In the genomic region with DNA sequence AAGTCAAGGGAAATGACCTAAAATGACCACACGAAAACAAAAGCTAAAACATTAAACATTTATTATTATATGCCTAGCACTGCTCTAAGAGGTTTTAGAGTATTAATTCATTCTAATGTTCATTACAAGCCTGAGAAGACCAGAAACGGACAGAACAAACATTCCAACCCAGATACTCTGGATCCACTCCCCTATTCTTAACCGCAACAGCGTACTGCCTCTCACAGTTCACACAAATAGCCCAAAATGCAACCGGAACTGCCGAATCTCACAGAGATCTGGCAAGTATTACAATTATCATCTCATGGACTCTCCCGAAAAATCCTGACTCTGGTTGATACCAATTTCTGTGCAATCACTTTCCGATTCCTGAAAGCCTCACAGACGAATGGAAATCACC, we compare ENCODE assay signal across 1 cellular context.
TF ChIP-seq lines count a peak whose summit lies in the region.

No MANE protein-coding gene starts in this region.

TF ChIP-seq in SK-N-SH, 30 proteins besides CTCF, POLR2A, EP300 and RAD21 (continued from another document):
- TF ChIP-seq, protein P1, sequence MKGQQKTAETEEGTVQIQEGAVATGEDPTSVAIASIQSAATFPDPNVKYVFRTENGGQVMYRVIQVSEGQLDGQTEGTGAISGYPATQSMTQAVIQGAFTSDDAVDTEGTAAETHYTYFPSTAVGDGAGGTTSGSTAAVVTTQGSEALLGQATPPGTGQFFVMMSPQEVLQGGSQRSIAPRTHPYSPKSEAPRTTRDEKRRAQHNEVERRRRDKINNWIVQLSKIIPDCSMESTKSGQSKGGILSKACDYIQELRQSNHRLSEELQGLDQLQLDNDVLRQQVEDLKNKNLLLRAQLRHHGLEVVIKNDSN (IDR thresholded peaks at IDR 0.05; ENCODE audit: borderline replicate concordance, low read depth) = no peak
- TF ChIP-seq, protein P2, sequence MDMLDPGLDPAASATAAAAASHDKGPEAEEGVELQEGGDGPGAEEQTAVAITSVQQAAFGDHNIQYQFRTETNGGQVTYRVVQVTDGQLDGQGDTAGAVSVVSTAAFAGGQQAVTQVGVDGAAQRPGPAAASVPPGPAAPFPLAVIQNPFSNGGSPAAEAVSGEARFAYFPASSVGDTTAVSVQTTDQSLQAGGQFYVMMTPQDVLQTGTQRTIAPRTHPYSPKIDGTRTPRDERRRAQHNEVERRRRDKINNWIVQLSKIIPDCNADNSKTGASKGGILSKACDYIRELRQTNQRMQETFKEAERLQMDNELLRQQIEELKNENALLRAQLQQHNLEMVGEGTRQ (IDR thresholded peaks at IDR 0.05; ENCODE audit: borderline replicate concordance, low read depth, low read length) = no peak
- TF ChIP-seq GABPA (IDR thresholded peaks at IDR 0.05; ENCODE audit: low read depth) (no peak), RXRA (IDR thresholded peaks at IDR 0.05; ENCODE audit: borderline replicate concordance, low read depth) (no peak), POLR2AphosphoS5 (IDR thresholded peaks at IDR 0.05; ENCODE audit: low read depth, low read length) (no peak), YY1 (IDR thresholded peaks at IDR 0.05; ENCODE audit: low read depth) (no peak), TEAD4 (IDR thresholded peaks at IDR 0.05; ENCODE audit: borderline replicate concordance, insufficient read depth) (no peak), EZH2phosphoT487 (IDR thresholded peaks at IDR 0.05; ENCODE audit: borderline replicate concordance, low read depth) (no peak), FOSL2 (IDR thresholded peaks at IDR 0.05; ENCODE audit: borderline replicate concordance, low read depth) (no peak), RFX5 (IDR thresholded peaks at IDR 0.05; ENCODE audit: low read length) (no peak), TCF12 (IDR thresholded peaks at IDR 0.05) (no peak)
TF ChIP-seq in SK-N-SH: peak in this region for 0.
